8 cellular contexts compared by ENCODE assay signal in genomic region chr15:34209421-34210282, GRCh38. TPM values are rescaled to one million over a fixed set of nuclear protein-coding genes. Genes with fewer than 3 reads are reported as not detected.
DNase-seq lines count a peak whose midpoint lies in the region; ATAC-seq and TF ChIP-seq lines count a peak whose summit lies in the region.

Gene KATNBL1 (minus strand): TSS chr15:34210096. CDS start chr15:34163676, 46,420 bp downstream.

- H3K27ac ChIP-seq in right atrium auricular region (peak within 1 kb of the TSS; percentile 76 to 81), uterus (peak within 1 kb of the TSS; percentile 86 to 91)

- TF ChIP-seq POLR2A in GM15510 (IDR thresholded peaks at IDR 0.05; ENCODE audit: borderline replicate concordance, extremely low read depth, insufficient read length) (peak; percentile 88), uterus (IDR thresholded peaks at IDR 0.05) (peak; percentile 92 to 96)

- H3K4me1 Mint-ChIP-seq in T-helper 1 cell treated with Interleukin-12 subunit alpha and Interleukin-12 subunit beta and Interleukin-4 antibody, amounts not matched to agents 30 μg/mL and 1 μg/mL, for 36 hours (ENCODE audit: low read depth), result peaks cover 20% of the 10 kb centered on the region

- H3K4me1 ChIP-seq in right atrium auricular region (peaks cover 0 to 10% of the 10 kb centered on the region in 2 donors), uterus (no peaks in the 10 kb centered on the region)

- peaks cover 10% of the 10 kb centered on the region for H3K27me3 Mint-ChIP-seq in T-helper 1 cell treated with Interleukin-12 subunit alpha and Interleukin-12 subunit beta and Interleukin-4 antibody, amounts not matched to agents 30 μg/mL and 1 μg/mL, for 36 hours (ENCODE audit: low read depth)

- H3K4me3 ChIP-seq in right atrium auricular region (peak within 1 kb of the TSS; percentile 60 to 65), uterus (peak within 1 kb of the TSS; percentile 66 to 77)

- no peaks in the 10 kb centered on the region for H3K27me3 ChIP-seq in right atrium auricular region
- H3K27me3 ChIP-seq in uterus, result no peaks in the 10 kb centered on the region

- TF ChIP-seq CTCF in right atrium auricular region (IDR thresholded peaks at IDR 0.05) (peak; percentile 78 to 95), uterus (IDR thresholded peaks at IDR 0.05) (peak; percentile 92 to 98 (median 94))

- DNase-seq in NCI-H1694 (lab: John Stamatoyannopoulos, UW) (peak; percentile 89), amniotic stem cell (lab: John Stamatoyannopoulos, UW) (peak; percentile 91), right atrium auricular region (ENCODE audit: low spot score) (peak; percentile 92), pulmonary artery endothelial cell (ENCODE audit: low read depth, low spot score) (peak; percentile 61), uterus (peak; percentile 95 to 97)

- peak within 1 kb of the TSS; percentile 84 for H3K27ac Mint-ChIP-seq in T-helper 1 cell treated with Interleukin-12 subunit alpha and Interleukin-12 subunit beta and Interleukin-4 antibody, amounts not matched to agents 30 μg/mL and 1 μg/mL, for 36 hours

- H3K36me3 Mint-ChIP-seq in T-helper 1 cell treated with Interleukin-12 subunit alpha and Interleukin-12 subunit beta and Interleukin-4 antibody, amounts not matched to agents 30 μg/mL and 1 μg/mL, for 36 hours (ENCODE audit: low read depth), result peaks cover 11% of the 10 kb centered on the region

- H3K4me3 Mint-ChIP-seq in T-helper 1 cell treated with Interleukin-12 subunit alpha and Interleukin-12 subunit beta and Interleukin-4 antibody, amounts not matched to agents 30 μg/mL and 1 μg/mL, for 36 hours, result peak within 1 kb of the TSS; percentile 86

- no peaks in the 10 kb centered on the region for H3K9me3 Mint-ChIP-seq in T-helper 1 cell treated with Interleukin-12 subunit alpha and Interleukin-12 subunit beta and Interleukin-4 antibody, amounts not matched to agents 30 μg/mL and 1 μg/mL, for 36 hours

- H3K36me3 ChIP-seq in right atrium auricular region (no peaks in the 10 kb centered on the region), uterus (no peaks in the 10 kb centered on the region)

- intact Hi-C loops in uterus (cut with DNase I; ENCODE audit: low total_unique reads), result loop anchor here (10.0 kb wide), 2 partner anchors 105 to 145 kb away; partner anchors contain the start of genes EMC7 and PGBD4

- no peaks in the 10 kb centered on the region for H3K9me3 ChIP-seq in right atrium auricular region
- no peaks in the 10 kb centered on the region for H3K9me3 ChIP-seq in uterus

- ATAC-seq in HG02885 (IDR thresholded peaks at IDR 0.05; ENCODE audit: poor library complexity, unreplicated experiment), result peak; percentile 87

RNA-seq across cellular contexts. Expression of gene KATNBL1, which starts in this region (rescaled TPM):
- total RNA-seq in right atrium auricular region, result 10 to 100 TPM; 17.7 to 17.8 TPM
- 42.3 and 61.0 TPM in 2 replicates for total RNA-seq in pulmonary artery endothelial cell
- total RNA-seq in uterus, result 100 to 1,000 TPM in 2 of 4 donors, 10 to 100 TPM in 2; 75.5 to 116 (median 97.8) TPM

Comparison
In these comparisons a context has a peak if more than half of its experiments do, and no peak if none do; other contexts are left out.
1. Peak in every context shown above with its lines: DNase-seq, ATAC-seq, H3K4me3 ChIP-seq and H3K27ac ChIP-seq.